In genomic region chr20:32277361-32278198, GRCh38 we compare ENCODE assay signal across 8 cellular contexts. TPM values are rescaled to one million over a fixed set of nuclear protein-coding genes. Genes with fewer than 3 reads are reported as not detected.
DNase-seq lines count a peak whose midpoint lies in the region; ATAC-seq, FAIRE-seq and TF ChIP-seq lines count a peak whose summit lies in the region.

Gene KIF3B, plus strand, starts transcription at chr20:32277651. Its CDS starts 32,127 bp downstream, at chr20:32309778.

- H3K27ac ChIP-seq in left ventricle myocardium inferior (replicated peaks) = peak within 1 kb of the TSS; percentile 87

- no peaks in the 10 kb centered on the region for H3K36me3 ChIP-seq in left ventricle myocardium inferior

- peak; percentile 89 for DNase-seq in GM12891 (ENCODE audit: insufficient read length, low spot score)
- peak; percentile 75 for DNase-seq in NCI-H1694 (lab: John Stamatoyannopoulos, UW)
- peak; percentile 70 to 78 (median 75) for DNase-seq in T-helper 17 cell
- peak; percentile 78 for DNase-seq in amniotic stem cell (lab: John Stamatoyannopoulos, UW)
- DNase-seq in left ventricle myocardium inferior = peak; percentile 87
- peak; percentile 96 for DNase-seq in posterior vena cava (ENCODE audit: low spot score)
- DNase-seq in type B pancreatic cell (ENCODE audit: extremely low spot score, unreplicated experiment) = peak; percentile 91

- H3K4me1 Mint-ChIP-seq in T-helper 17 cell (peaks cover 26% of the 10 kb centered on the region), type B pancreatic cell (ENCODE audit: unreplicated experiment) (peaks cover 12% of the 10 kb centered on the region)

- TF ChIP-seq CTCF in left ventricle myocardium inferior (IDR thresholded peaks at IDR 0.05; ENCODE audit: borderline replicate concordance) (no peak), type B pancreatic cell (conservative IDR thresholded peaks at IDR 0.05) (no peak)

- H3K27ac Mint-ChIP-seq in T-helper 17 cell (peak within 1 kb of the TSS; percentile 90), type B pancreatic cell (peak within 1 kb of the TSS; percentile 80)

- no peak for TF ChIP-seq POLR2A in GM12891 (IDR thresholded peaks at IDR 0.05; ENCODE audit: low read depth, low read length)

- no peaks in the 10 kb centered on the region for H3K27me3 ChIP-seq in left ventricle myocardium inferior (ENCODE audit: low read depth)

- peak; percentile 92 for FAIRE-seq in GM12891 (lab: Jason Lieb, UNC)

- H3K36me3 Mint-ChIP-seq in T-helper 17 cell (ENCODE audit: low read depth) (peaks cover 10% of the 10 kb centered on the region), type B pancreatic cell (peaks cover 11% of the 10 kb centered on the region)

- no peaks in the 10 kb centered on the region for H3K9me3 Mint-ChIP-seq in type B pancreatic cell

- ATAC-seq in HG02852 (IDR thresholded peaks at IDR 0.05; ENCODE audit: unreplicated experiment) (peak; percentile 85), T-helper 17 cell (peak; percentile 93)

- H3K9me3 ChIP-seq in T-helper 17 cell (ENCODE audit: control insufficient read depth, low read length, poor library complexity, severe bottlenecking) (no peaks in the 10 kb centered on the region), left ventricle myocardium inferior (replicated peaks) (no peaks in the 10 kb centered on the region)

- intact Hi-C loops in left ventricle myocardium inferior (cut with micrococcal nuclease) = no loop called here
- intact Hi-C loops in posterior vena cava (cut with DNase I) = loop anchor here in 1 of 2 donors (1.0 kb wide), 1 partner anchor 18 kb away; no protein-coding TSS in a partner anchor

- no peaks in the 10 kb centered on the region for H3K27me3 Mint-ChIP-seq in T-helper 17 cell
- H3K27me3 Mint-ChIP-seq in type B pancreatic cell = peaks cover 13% of the 10 kb centered on the region

- peak within 1 kb of the TSS; percentile 99 for H3K4me3 ChIP-seq in left ventricle myocardium inferior

- H3K4me3 Mint-ChIP-seq in T-helper 17 cell = peak within 1 kb of the TSS; percentile 92
- peak within 1 kb of the TSS; percentile 94 for H3K4me3 Mint-ChIP-seq in type B pancreatic cell

- peaks cover 32% of the 10 kb centered on the region for H3K4me1 ChIP-seq in left ventricle myocardium inferior

TF ChIP-seq in GM12891, 5 proteins besides CTCF, POLR2A, EP300 and RAD21:
- TF ChIP-seq POU2F2 (IDR thresholded peaks at IDR 0.05; ENCODE audit: low read depth, low read length) = peak; percentile 92; the same call in 1 of the 2 replicates
- no peak for TF ChIP-seq TAF1 (IDR thresholded peaks at IDR 0.05; ENCODE audit: low read depth, low read length)
- no peak for TF ChIP-seq POLR2AphosphoS5 (IDR thresholded peaks at IDR 0.05; ENCODE audit: low read depth, low read length)
- peak; percentile 95 for TF ChIP-seq SPI1 (IDR thresholded peaks at IDR 0.05; ENCODE audit: low read depth, low read length)
- TF ChIP-seq PAX5 (IDR thresholded peaks at IDR 0.05; ENCODE audit: insufficient read depth, low read length, severe bottlenecking) = no peak
TF ChIP-seq in GM12891: peak in this region for 2.

RNA-seq across cellular contexts. Expression of gene KIF3B, which starts in this region (rescaled TPM):
- polyA plus RNA-seq in GM12891 (2012; ENCODE audit: low read depth, missing spikeins) = 10.7 TPM
- total RNA-seq in T-helper 17 cell (10 to 100 TPM; 13.4 to 14.4 TPM), left ventricle myocardium inferior (9.9 TPM), posterior vena cava (10 to 100 TPM; 26.2 to 28.8 TPM), type B pancreatic cell (ENCODE audit: low replicate concordance) (41.2 and 45.9 TPM in 2 replicates)

Comparison
In these comparisons a context has a peak if more than half of its experiments do, and no peak if none do; other contexts are left out.
1. Peak in every context shown above with its lines: DNase-seq, ATAC-seq, H3K4me3 ChIP-seq and H3K27ac ChIP-seq.